Comparison of ENCODE assay signal across 1 cellular context in genomic region chr4:148044889-148045352, GRCh38.
TF ChIP-seq lines count a peak whose summit lies in the region.

No MANE protein-coding gene starts in this region.

TF ChIP-seq in K562, 482 proteins besides CTCF, POLR2A, EP300 and RAD21 (continued from another document):
- no peak for TF ChIP-seq E2F3 (CRISPR knock-in tag; IDR thresholded peaks at IDR 0.05)
